1 cellular context compared by ENCODE assay signal in genomic region chr7:29972315-29972669, GRCh38.
TF ChIP-seq lines count a peak whose summit lies in the region.

No MANE protein-coding gene starts in this region.

TF ChIP-seq in HepG2, 621 proteins besides CTCF, POLR2A, EP300 and RAD21:
- no peak for TF ChIP-seq ZNF678 (CRISPR knock-in tag; IDR thresholded peaks at IDR 0.05)
- no peak for TF ChIP-seq ZNF282 (IDR thresholded peaks at IDR 0.05; ENCODE audit: partially characterized antibody)
- TF ChIP-seq MAFF (IDR thresholded peaks at IDR 0.05; ENCODE audit: low read depth, low read length), result peak; percentile 91
- TF ChIP-seq MAFK (conservative IDR thresholded peaks at IDR 0.05 in 1 of 2, IDR thresholded peaks at IDR 0.05 in 1 of 2; ENCODE audit: low read length in 2 of 2), result peak; percentile 93 to 95
- no peak for TF ChIP-seq CBX1 (IDR thresholded peaks at IDR 0.05; ENCODE audit: low read depth)
TF ChIP-seq in HepG2: peak in this region for 2.
